ENCODE assay signal across 19 cellular contexts in genomic region chr4:1196421-1197183, GRCh38. TPM values are rescaled to one million over a fixed set of nuclear protein-coding genes. Genes with fewer than 3 reads are reported as not detected.
A peak's percentile ranks its signal among the peaks of the same experiment; 100 is the strongest.
DNase-seq lines count a peak whose midpoint lies in the region; ATAC-seq and TF ChIP-seq lines count a peak whose summit lies in the region.
"Had no signal": no experiment of that assay in that cellular context is flagged by ENCODE, and none has a peak within 500 bp of the region (broad histone marks: within the 10 kb centered on the region; RNA-seq: fewer than 3 reads in every experiment).

No MANE protein-coding gene starts in this region.

- H3K27ac Mint-ChIP-seq in progenitor cell of endocrine pancreas, result no peak overlapping the region
- H3K27ac Mint-ChIP-seq: activated T-cell treated with anti-CD3 and anti-CD28 coated beads, Interleukin-2, amount 50 U/mL, for 72 hours; GM23338; mesothelial cell of epicardium had no signal

- TF ChIP-seq CTCF in right atrium auricular region (IDR thresholded peaks at IDR 0.05), result no peak
- TF ChIP-seq CTCF in Peyer's patch (IDR thresholded peaks at IDR 0.05), result no peak
- TF ChIP-seq CTCF in lung (IDR thresholded peaks at IDR 0.05; ENCODE audit: control extremely low read depth, extremely low read depth), result no peak
- no peak for TF ChIP-seq CTCF in progenitor cell of endocrine pancreas (IDR thresholded peaks at IDR 0.05; ENCODE audit: unreplicated experiment)

- no peak overlapping the region for H3K4me3 Mint-ChIP-seq in progenitor cell of endocrine pancreas (ENCODE audit: low read depth)
- H3K4me3 Mint-ChIP-seq: activated T-cell treated with anti-CD3 and anti-CD28 coated beads, Interleukin-2, amount 50 U/mL, for 72 hours; GM23338; mesothelial cell of epicardium had no signal

- H3K4me3 ChIP-seq in right atrium auricular region (no peak overlapping the region), Peyer's patch (no peak overlapping the region), lung (no peak overlapping the region)
- H3K4me3 ChIP-seq: esophagus squamous epithelium, GM23338, heart right ventricle had no signal

- H3K9me3 ChIP-seq in right atrium auricular region (no peaks in the 10 kb centered on the region), Peyer's patch (no peaks in the 10 kb centered on the region), lung (ENCODE audit: control insufficient read depth in 2 of 2, insufficient read depth in 1 of 2, low read length in 1 of 2) (no peaks in the 10 kb centered on the region)
- H3K9me3 ChIP-seq: esophagus squamous epithelium, heart right ventricle had no signal

- no peaks in the 10 kb centered on the region for H3K9me3 Mint-ChIP-seq in progenitor cell of endocrine pancreas (ENCODE audit: low read depth)
- H3K9me3 Mint-ChIP-seq: activated T-cell treated with anti-CD3 and anti-CD28 coated beads, Interleukin-2, amount 50 U/mL, for 72 hours; GM23338; mesothelial cell of epicardium had no signal

- H3K4me1 Mint-ChIP-seq in progenitor cell of endocrine pancreas (ENCODE audit: low read depth), result no peaks in the 10 kb centered on the region
- H3K4me1 Mint-ChIP-seq: GM23338 had no signal

- intact Hi-C loops in Right ventricle myocardium inferior (cut with DNase I), result no loop called here

- peak; percentile 56 for DNase-seq in right atrium auricular region (ENCODE audit: low spot score)
- DNase-seq in Right ventricle myocardium inferior (ENCODE audit: missing footprints), result no peak
- peak; percentile 14 to 44 (median 41) for DNase-seq in Peyer's patch
- DNase-seq in lung (ENCODE audit: low spot score), result peak; percentile 27
- no peak for DNase-seq in NCI-H524 (lab: John Stamatoyannopoulos, UW)
- no peak for DNase-seq in progenitor cell of endocrine pancreas (ENCODE audit: low spot score, unreplicated experiment)
- DNase-seq: activated CD4-positive, alpha-beta T cell treated with anti-CD3 and anti-CD28 coated beads for 4 hours; activated T-cell treated with anti-CD3 and anti-CD28 coated beads, Interleukin-2, amount 50 U/mL, for 72 hours; esophagus squamous epithelium; heart right ventricle; KBM-7; NCI-H1048; NCI-H2081 treated with DMSO at 0.1 percent for 48 hours; NCI-H526 had no signal

- no peak for ATAC-seq in Right ventricle myocardium inferior
- no peak for ATAC-seq in lung (ENCODE audit: insufficient read depth, low FRiP score)
- no peak for ATAC-seq in GM21576 (IDR thresholded peaks at IDR 0.05; ENCODE audit: unreplicated experiment)
- ATAC-seq: activated T-cell treated with anti-CD3 and anti-CD28 coated beads, Interleukin-2, amount 50 U/mL, for 72 hours; GM23338; heart right ventricle; sciatic nerve had no signal

- WGBS in lung, 2 donors, result 87 to 94% methylated on average over 13 of the region's 13 CpGs

- H3K36me3 Mint-ChIP-seq in progenitor cell of endocrine pancreas (ENCODE audit: insufficient read depth), result no peaks in the 10 kb centered on the region
- H3K36me3 Mint-ChIP-seq: mesothelial cell of epicardium had no signal

- no peak for TF ChIP-seq POLR2A in Peyer's patch (IDR thresholded peaks at IDR 0.05)

- peaks cover 0 to 43% of the 10 kb centered on the region in 2 donors for H3K4me1 ChIP-seq in right atrium auricular region
- peaks cover 0 to 30% (median 10%) of the 10 kb centered on the region in 4 donors for H3K4me1 ChIP-seq in Peyer's patch
- peaks cover 0 to 25% of the 10 kb centered on the region in 2 donors for H3K4me1 ChIP-seq in lung (ENCODE audit: control insufficient read depth in 2 of 2, insufficient read depth in 2 of 2, low read length in 2 of 2)

- no peaks in the 10 kb centered on the region for H3K27me3 ChIP-seq in right atrium auricular region
- no peaks in the 10 kb centered on the region for H3K27me3 ChIP-seq in Peyer's patch
- H3K27me3 ChIP-seq in lung (ENCODE audit: control insufficient read depth, insufficient read depth), result no peaks in the 10 kb centered on the region
- H3K27me3 ChIP-seq: heart right ventricle had no signal

- peaks cover 18% of the 10 kb centered on the region for H3K27me3 Mint-ChIP-seq in progenitor cell of endocrine pancreas

- H3K36me3 ChIP-seq in right atrium auricular region (no peaks in the 10 kb centered on the region), Peyer's patch (peaks cover 0 to 7% (median 0%) of the 10 kb centered on the region in 3 donors), lung (ENCODE audit: control insufficient read depth in 2 of 2, insufficient read depth in 2 of 2, low read length in 2 of 2) (no peaks in the 10 kb centered on the region)
- H3K36me3 ChIP-seq: esophagus squamous epithelium, heart right ventricle had no signal

- no peak overlapping the region for H3K27ac ChIP-seq in right atrium auricular region
- H3K27ac ChIP-seq in Peyer's patch, result peak overlapping the region in 2 of 4 donors; percentile 87 to 88
- H3K27ac ChIP-seq in lung (ENCODE audit: low read depth in 1 of 2, low read length in 1 of 2), result no peak overlapping the region
- H3K27ac ChIP-seq: heart right ventricle, HL-60 had no signal

RNA-seq across cellular contexts. Expression of gene SPON2, which starts 24.2 kb away (rescaled TPM):
- total RNA-seq in right atrium auricular region (10 to 100 TPM; 13.0 to 20.8 TPM), Right ventricle myocardium inferior (22.6 TPM), Peyer's patch (100 to 1,000 TPM in 3 of 4 donors, 10 to 100 TPM in 1; 64.3 to 519 (median 165) TPM), lung (100 to 1,000 TPM in 1 of 2 donors, 10 to 100 TPM in 1; 31.6 to 106 TPM), progenitor cell of endocrine pancreas (1.9 and 2.2 TPM in 2 replicates)
- 100 to 1,000 TPM in 1 of 2 donors, 10 to 100 TPM in 1; 21.0 to 105 TPM for polyA plus RNA-seq in lung

RNA-seq across cellular contexts. Expression of gene CTBP1, which starts 52.3 kb away (rescaled TPM):
- total RNA-seq in right atrium auricular region (100 to 1,000 TPM; 104 to 140 TPM), Right ventricle myocardium inferior (121 TPM), Peyer's patch (100 to 1,000 TPM; 245 to 371 (median 288) TPM), lung (100 to 1,000 TPM; 121 to 204 TPM), progenitor cell of endocrine pancreas (199 and 204 TPM in 2 replicates)
- polyA plus RNA-seq in lung, result 100 to 1,000 TPM; 126 to 150 TPM

Comparison
In these comparisons a context has a peak if more than half of its experiments do, and no peak if none do; other contexts are left out.
1. DNase-seq: peak in right atrium auricular region (single experiment), Peyer's patch (3 of 3) and lung (single experiment); none in Right ventricle myocardium inferior (single experiment), NCI-H524 (0 of 2) and progenitor cell of endocrine pancreas (single experiment).